1 cellular context compared by ENCODE assay signal in genomic region chr6:43539409-43539808, GRCh38. TPM values are rescaled to one million over a fixed set of nuclear protein-coding genes. Genes with fewer than 3 reads are reported as not detected.
"Had no signal": no experiment of that assay in that cellular context is flagged by ENCODE, and none has a peak within 500 bp of the region (broad histone marks: within the 10 kb centered on the region; RNA-seq: fewer than 3 reads in every experiment).

No MANE protein-coding gene starts in this region.

RNA-seq across cellular contexts. Expression of gene LRRC73, which starts 29.3 kb away (rescaled TPM):
- total RNA-seq: SJSA1 had no signal
